ENCODE assay signal across 19 cellular contexts in genomic region chr18:25056456-25056855, GRCh38.
"Had no signal": no experiment of that assay in that cellular context is flagged by ENCODE, and none has a peak within 500 bp of the region (broad histone marks: within the 10 kb centered on the region; RNA-seq: fewer than 3 reads in every experiment).

No MANE protein-coding gene starts in this region.

- H2AFZ ChIP-seq: hepatocyte had no signal

- H3K27me3 Mint-ChIP-seq: activated B cell treated with CpG ODN at 0.5 μM for 24 hours; activated CD4-positive, alpha-beta memory T cell treated with anti-CD3 and anti-CD28 coated beads, Interleukin-2, amount 10 ng/mL, durations not matched to agents 7 days and 5 days; activated naive CD8-positive, alpha-beta T cell treated with anti-CD3 and anti-CD28 coated beads, Interleukin-2, amount 10 ng/mL, durations not matched to agents 7 days and 5 days; activated T-helper 17 cell treated with anti-CD3 and anti-CD28 coated beads, Interleukin-2, amount 50 U/mL, for 72 hours; brain; effector memory CD8-positive, alpha-beta T cell; stimulated activated naive CD8-positive, alpha-beta T cell treated with anti-CD3 and anti-CD28 coated beads, Interleukin-15, Interleukin-2, amounts not matched to agents 100 ng/mL and 50 ng/mL, for 24 hours had no signal

- H3K36me3 ChIP-seq: neutrophil, tibial nerve, uterus had no signal

- H3K36me3 Mint-ChIP-seq: activated naive CD8-positive, alpha-beta T cell treated with anti-CD3 and anti-CD28 coated beads, Interleukin-2, amount 10 ng/mL, durations not matched to agents 7 days and 5 days; brain; natural killer cell had no signal

- DNase-seq: activated B cell treated with CpG ODN at 0.5 μM for 24 hours; activated CD4-positive, alpha-beta memory T cell treated with anti-CD3 and anti-CD28 coated beads, Interleukin-2, amount 10 ng/mL, durations not matched to agents 7 days and 5 days; activated CD4-positive, alpha-beta T cell treated with anti-CD3 and anti-CD28 coated beads for 48 hours; activated naive CD4-positive, alpha-beta T cell treated with Interleukin-2 at 50 U/mL for 16 hours; activated naive CD8-positive, alpha-beta T cell treated with anti-CD3 and anti-CD28 coated beads, Interleukin-2, amount 10 ng/mL, durations not matched to agents 7 days and 5 days; activated T-cell treated with anti-CD3 and anti-CD28 coated beads, Interleukin-2, amount 50 U/mL, for 1 hour; effector memory CD8-positive, alpha-beta T cell; left cardiac atrium; natural killer cell; posterior cingulate gyrus; retina; stimulated activated CD4-positive, alpha-beta T cell treated with anti-CD3 and anti-CD28 coated beads, Interleukin-2, amount 100 ng/mL, for 24 hours; uterus had no signal

- H3K4me3 Mint-ChIP-seq: activated B cell treated with CpG ODN at 0.5 μM for 24 hours; activated CD4-positive, alpha-beta memory T cell treated with anti-CD3 and anti-CD28 coated beads, Interleukin-2, amount 10 ng/mL, durations not matched to agents 7 days and 5 days; activated naive CD8-positive, alpha-beta T cell treated with anti-CD3 and anti-CD28 coated beads, Interleukin-2, amount 10 ng/mL, durations not matched to agents 7 days and 5 days; activated T-helper 17 cell treated with anti-CD3 and anti-CD28 coated beads, Interleukin-2, amount 50 U/mL, for 72 hours; brain; effector memory CD8-positive, alpha-beta T cell; natural killer cell; stimulated activated naive CD8-positive, alpha-beta T cell treated with anti-CD3 and anti-CD28 coated beads, Interleukin-15, Interleukin-2, amounts not matched to agents 100 ng/mL and 50 ng/mL, for 24 hours had no signal

- H3K4me1 ChIP-seq: uterus had no signal

- H3K4me1 Mint-ChIP-seq: activated B cell treated with CpG ODN at 0.5 μM for 24 hours; activated CD4-positive, alpha-beta memory T cell treated with anti-CD3 and anti-CD28 coated beads, Interleukin-2, amount 10 ng/mL, durations not matched to agents 7 days and 5 days; activated naive CD8-positive, alpha-beta T cell treated with anti-CD3 and anti-CD28 coated beads, Interleukin-2, amount 10 ng/mL, durations not matched to agents 7 days and 5 days; activated T-helper 17 cell treated with anti-CD3 and anti-CD28 coated beads, Interleukin-2, amount 50 U/mL, for 72 hours; natural killer cell had no signal

- H3K27ac ChIP-seq: hepatocyte, neutrophil, tibial nerve, uterus had no signal

- H3K27me3 ChIP-seq: tibial nerve, uterus had no signal

- H3K4me2 ChIP-seq: hepatocyte had no signal

- H3K79me2 ChIP-seq: hepatocyte had no signal

- H3K27ac Mint-ChIP-seq: activated B cell treated with CpG ODN at 0.5 μM for 24 hours; activated CD4-positive, alpha-beta memory T cell treated with anti-CD3 and anti-CD28 coated beads, Interleukin-2, amount 10 ng/mL, durations not matched to agents 7 days and 5 days; activated naive CD8-positive, alpha-beta T cell treated with anti-CD3 and anti-CD28 coated beads, Interleukin-2, amount 10 ng/mL, durations not matched to agents 7 days and 5 days; activated T-helper 17 cell treated with anti-CD3 and anti-CD28 coated beads, Interleukin-2, amount 50 U/mL, for 72 hours; effector memory CD8-positive, alpha-beta T cell; natural killer cell; stimulated activated naive CD8-positive, alpha-beta T cell treated with anti-CD3 and anti-CD28 coated beads, Interleukin-15, Interleukin-2, amounts not matched to agents 100 ng/mL and 50 ng/mL, for 24 hours had no signal

- H3K9me3 Mint-ChIP-seq: activated B cell treated with CpG ODN at 0.5 μM for 24 hours; activated naive CD8-positive, alpha-beta T cell treated with anti-CD3 and anti-CD28 coated beads, Interleukin-2, amount 10 ng/mL, durations not matched to agents 7 days and 5 days; activated T-helper 17 cell treated with anti-CD3 and anti-CD28 coated beads, Interleukin-2, amount 50 U/mL, for 72 hours; brain; effector memory CD8-positive, alpha-beta T cell; natural killer cell; stimulated activated naive CD8-positive, alpha-beta T cell treated with anti-CD3 and anti-CD28 coated beads, Interleukin-15, Interleukin-2, amounts not matched to agents 100 ng/mL and 50 ng/mL, for 24 hours had no signal

- H3K4me3 ChIP-seq: hepatocyte, tibial nerve, uterus had no signal

- H3K9me3 ChIP-seq: neutrophil, tibial nerve, uterus had no signal
